9 cellular contexts compared by ENCODE assay signal in the genomic region with DNA sequence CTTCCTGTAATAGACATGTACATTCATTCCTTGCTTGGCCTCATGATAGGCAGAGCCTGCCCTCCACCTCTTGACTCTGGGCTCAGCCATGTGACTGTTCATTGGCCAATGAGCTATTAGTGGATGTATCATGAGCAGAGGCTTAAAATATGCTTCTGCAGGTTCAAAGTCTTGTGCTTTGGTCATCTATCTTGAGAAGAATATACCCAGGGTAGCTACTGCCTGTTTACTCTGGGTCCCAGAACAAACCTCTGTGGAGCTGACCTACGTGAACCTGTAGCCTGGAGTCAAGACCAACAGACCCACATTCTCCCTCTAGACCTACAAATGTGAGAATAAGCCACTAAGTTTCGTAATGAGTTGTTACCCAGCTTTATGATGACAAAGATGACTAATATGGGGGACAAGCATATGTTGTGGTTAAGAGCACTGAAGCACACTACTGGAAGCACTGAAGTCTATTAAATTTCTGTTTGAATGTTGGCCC.
DNase-seq lines count a peak whose midpoint lies in the region; ATAC-seq and TF ChIP-seq lines count a peak whose summit lies in the region.
"Had no signal": no experiment of that assay in that cellular context is flagged by ENCODE, and none has a peak within 500 bp of the region (broad histone marks: within the 10 kb centered on the region; RNA-seq: fewer than 3 reads in every experiment).

No MANE protein-coding gene starts in this region.

- peaks cover 9% of the 10 kb centered on the region for H3K4me1 ChIP-seq in BLaER1

- no peaks in the 10 kb centered on the region for H4K20me1 ChIP-seq in BLaER1

- peak overlapping the region; percentile 41 for H3K4me2 ChIP-seq in BLaER1

- CTCF ChIA-PET in activated B cell treated with CpG ODN at 0.5 μM for 24 hours (lab: Charles Lee) = interaction anchor here (1.1 to 1.3 kb wide), 3 partner anchors 13 to 50 kb away, joined by 3 read pairs; no protein-coding TSS in a partner anchor

- H3K27me3 Mint-ChIP-seq in activated B cell treated with CpG ODN at 0.5 μM for 24 hours = peaks cover 8% of the 10 kb centered on the region

- H3K9ac ChIP-seq in BLaER1 = no peak overlapping the region

- H3K27me3 ChIP-seq in BLaER1 (no peaks in the 10 kb centered on the region), WERI-Rb-1 (ENCODE audit: insufficient read depth, low read depth, severe bottlenecking) (no peaks in the 10 kb centered on the region)
- H3K27me3 ChIP-seq: heart left ventricle had no signal

- DNase-seq in activated B cell treated with CpG ODN at 0.5 μM for 24 hours = no peak
- DNase-seq in NCI-H510A treated with DMSO at 0.1 percent for 48 hours (lab: John Stamatoyannopoulos, UW) = no peak
- DNase-seq in sciatic nerve (ENCODE audit: low spot score) = no peak
- no peak for DNase-seq in WERI-Rb-1
- no peak for DNase-seq in ureter (ENCODE audit: low spot score)
- DNase-seq: heart left ventricle had no signal

- H3K27ac ChIP-seq in BLaER1 (no peak overlapping the region), WERI-Rb-1 (no peak overlapping the region)
- H3K27ac ChIP-seq: heart left ventricle had no signal

- H3K36me3 ChIP-seq in BLaER1 = no peaks in the 10 kb centered on the region
- no peaks in the 10 kb centered on the region for H3K36me3 ChIP-seq in WERI-Rb-1
- H3K36me3 ChIP-seq: heart left ventricle had no signal

- ATAC-seq in GM19328 (IDR thresholded peaks at IDR 0.05; ENCODE audit: unreplicated experiment) (peak; percentile 99), HG03108 (IDR thresholded peaks at IDR 0.05; ENCODE audit: unreplicated experiment) (peak; percentile 99), activated B cell treated with CpG ODN at 0.5 μM for 24 hours (ENCODE audit: low read depth) (peak; percentile 92), sciatic nerve (no peak)

- H3K9me3 ChIP-seq in BLaER1 (no peaks in the 10 kb centered on the region), WERI-Rb-1 (ENCODE audit: severe bottlenecking) (no peaks in the 10 kb centered on the region)
- H3K9me3 ChIP-seq: heart left ventricle had no signal

- no peak overlapping the region for H3K27ac Mint-ChIP-seq in activated B cell treated with CpG ODN at 0.5 μM for 24 hours

- intact Hi-C loops in activated B cell treated with CpG ODN at 0.5 μM for 24 hours (cut with micrococcal nuclease) (loop anchor here (1.0 to 5.0 kb wide), 4 partner anchors 11 to 367 kb away; no protein-coding TSS in a partner anchor), sciatic nerve (cut with DNase I) (no loop called here)

- peaks cover 16% of the 10 kb centered on the region for H3K4me1 Mint-ChIP-seq in activated B cell treated with CpG ODN at 0.5 μM for 24 hours

- H3K36me3 Mint-ChIP-seq in activated B cell treated with CpG ODN at 0.5 μM for 24 hours (ENCODE audit: low read depth) = peaks cover 1% of the 10 kb centered on the region

- peaks cover 2% of the 10 kb centered on the region for H3K9me3 Mint-ChIP-seq in activated B cell treated with CpG ODN at 0.5 μM for 24 hours

- POLR2A ChIA-PET in activated B cell treated with CpG ODN at 0.5 μM for 24 hours (lab: Charles Lee) = interaction anchor here (1.6 kb wide), 1 partner anchor 12 kb away, joined by 6 read pairs; no protein-coding TSS in a partner anchor

- H3K4me3 ChIP-seq in BLaER1 (no peak overlapping the region), WERI-Rb-1 (ENCODE audit: low read depth, low read length) (no peak overlapping the region)
- H3K4me3 ChIP-seq: heart left ventricle had no signal

- TF ChIP-seq CTCF in activated B cell treated with CpG ODN at 0.5 μM for 24 hours (IDR thresholded peaks at IDR 0.05) (no peak), WERI-Rb-1 (IDR thresholded peaks at IDR 0.05; ENCODE audit: low read depth, low read length) (no peak)

- no peak overlapping the region for H3K4me3 Mint-ChIP-seq in activated B cell treated with CpG ODN at 0.5 μM for 24 hours
